ENCODE assay signal across 1 cellular context in genomic region chr12:93243382-93243688, GRCh38.
A peak's percentile ranks its signal among the peaks of the same experiment; 100 is the strongest.
TF ChIP-seq lines count a peak whose summit lies in the region.

No MANE protein-coding gene starts in this region.

TF ChIP-seq in GM12878, 131 proteins besides CTCF, POLR2A, EP300 and RAD21 (continued from another document):
- TF ChIP-seq, protein P1, sequence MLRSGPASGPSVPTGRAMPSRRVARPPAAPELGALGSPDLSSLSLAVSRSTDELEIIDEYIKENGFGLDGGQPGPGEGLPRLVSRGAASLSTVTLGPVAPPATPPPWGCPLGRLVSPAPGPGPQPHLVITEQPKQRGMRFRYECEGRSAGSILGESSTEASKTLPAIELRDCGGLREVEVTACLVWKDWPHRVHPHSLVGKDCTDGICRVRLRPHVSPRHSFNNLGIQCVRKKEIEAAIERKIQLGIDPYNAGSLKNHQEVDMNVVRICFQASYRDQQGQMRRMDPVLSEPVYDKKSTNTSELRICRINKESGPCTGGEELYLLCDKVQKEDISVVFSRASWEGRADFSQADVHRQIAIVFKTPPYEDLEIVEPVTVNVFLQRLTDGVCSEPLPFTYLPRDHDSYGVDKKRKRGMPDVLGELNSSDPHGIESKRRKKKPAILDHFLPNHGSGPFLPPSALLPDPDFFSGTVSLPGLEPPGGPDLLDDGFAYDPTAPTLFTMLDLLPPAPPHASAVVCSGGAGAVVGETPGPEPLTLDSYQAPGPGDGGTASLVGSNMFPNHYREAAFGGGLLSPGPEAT (IDR thresholded peaks at IDR 0.05; ENCODE audit: low read depth): peak; percentile 34; the same call in 1 of the 2 replicates
- TF ChIP-seq, protein P2, sequence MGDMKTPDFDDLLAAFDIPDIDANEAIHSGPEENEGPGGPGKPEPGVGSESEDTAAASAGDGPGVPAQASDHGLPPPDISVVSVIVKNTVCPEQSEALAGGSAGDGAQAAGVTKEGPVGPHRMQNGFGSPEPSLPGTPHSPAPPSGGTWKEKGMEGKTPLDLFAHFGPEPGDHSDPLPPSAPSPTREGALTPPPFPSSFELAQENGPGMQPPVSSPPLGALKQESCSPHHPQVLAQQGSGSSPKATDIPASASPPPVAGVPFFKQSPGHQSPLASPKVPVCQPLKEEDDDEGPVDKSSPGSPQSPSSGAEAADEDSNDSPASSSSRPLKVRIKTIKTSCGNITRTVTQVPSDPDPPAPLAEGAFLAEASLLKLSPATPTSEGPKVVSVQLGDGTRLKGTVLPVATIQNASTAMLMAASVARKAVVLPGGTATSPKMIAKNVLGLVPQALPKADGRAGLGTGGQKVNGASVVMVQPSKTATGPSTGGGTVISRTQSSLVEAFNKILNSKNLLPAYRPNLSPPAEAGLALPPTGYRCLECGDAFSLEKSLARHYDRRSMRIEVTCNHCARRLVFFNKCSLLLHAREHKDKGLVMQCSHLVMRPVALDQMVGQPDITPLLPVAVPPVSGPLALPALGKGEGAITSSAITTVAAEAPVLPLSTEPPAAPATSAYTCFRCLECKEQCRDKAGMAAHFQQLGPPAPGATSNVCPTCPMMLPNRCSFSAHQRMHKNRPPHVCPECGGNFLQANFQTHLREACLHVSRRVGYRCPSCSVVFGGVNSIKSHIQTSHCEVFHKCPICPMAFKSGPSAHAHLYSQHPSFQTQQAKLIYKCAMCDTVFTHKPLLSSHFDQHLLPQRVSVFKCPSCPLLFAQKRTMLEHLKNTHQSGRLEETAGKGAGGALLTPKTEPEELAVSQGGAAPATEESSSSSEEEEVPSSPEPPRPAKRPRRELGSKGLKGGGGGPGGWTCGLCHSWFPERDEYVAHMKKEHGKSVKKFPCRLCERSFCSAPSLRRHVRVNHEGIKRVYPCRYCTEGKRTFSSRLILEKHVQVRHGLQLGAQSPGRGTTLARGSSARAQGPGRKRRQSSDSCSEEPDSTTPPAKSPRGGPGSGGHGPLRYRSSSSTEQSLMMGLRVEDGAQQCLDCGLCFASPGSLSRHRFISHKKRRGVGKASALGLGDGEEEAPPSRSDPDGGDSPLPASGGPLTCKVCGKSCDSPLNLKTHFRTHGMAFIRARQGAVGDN (IDR thresholded peaks at IDR 0.05): peak; percentile 30; the same call in 1 of the 2 replicates
- peak; percentile 74 for TF ChIP-seq YY1 (IDR thresholded peaks at IDR 0.05; ENCODE audit: low read depth, low read length)
- 0 out of 2 replicates have a peak, but pooled peaks have one; percentile 21 for TF ChIP-seq TCF3 (IDR thresholded peaks at IDR 0.05; ENCODE audit: borderline replicate concordance, insufficient read depth, low read depth, low read length)
- TF ChIP-seq, protein P3, sequence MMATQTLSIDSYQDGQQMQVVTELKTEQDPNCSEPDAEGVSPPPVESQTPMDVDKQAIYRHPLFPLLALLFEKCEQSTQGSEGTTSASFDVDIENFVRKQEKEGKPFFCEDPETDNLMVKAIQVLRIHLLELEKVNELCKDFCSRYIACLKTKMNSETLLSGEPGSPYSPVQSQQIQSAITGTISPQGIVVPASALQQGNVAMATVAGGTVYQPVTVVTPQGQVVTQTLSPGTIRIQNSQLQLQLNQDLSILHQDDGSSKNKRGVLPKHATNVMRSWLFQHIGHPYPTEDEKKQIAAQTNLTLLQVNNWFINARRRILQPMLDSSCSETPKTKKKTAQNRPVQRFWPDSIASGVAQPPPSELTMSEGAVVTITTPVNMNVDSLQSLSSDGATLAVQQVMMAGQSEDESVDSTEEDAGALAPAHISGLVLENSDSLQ (IDR thresholded peaks at IDR 0.05): 0 out of 2 replicates have a peak, but pooled peaks have one; percentile 6
- TF ChIP-seq, protein P4, sequence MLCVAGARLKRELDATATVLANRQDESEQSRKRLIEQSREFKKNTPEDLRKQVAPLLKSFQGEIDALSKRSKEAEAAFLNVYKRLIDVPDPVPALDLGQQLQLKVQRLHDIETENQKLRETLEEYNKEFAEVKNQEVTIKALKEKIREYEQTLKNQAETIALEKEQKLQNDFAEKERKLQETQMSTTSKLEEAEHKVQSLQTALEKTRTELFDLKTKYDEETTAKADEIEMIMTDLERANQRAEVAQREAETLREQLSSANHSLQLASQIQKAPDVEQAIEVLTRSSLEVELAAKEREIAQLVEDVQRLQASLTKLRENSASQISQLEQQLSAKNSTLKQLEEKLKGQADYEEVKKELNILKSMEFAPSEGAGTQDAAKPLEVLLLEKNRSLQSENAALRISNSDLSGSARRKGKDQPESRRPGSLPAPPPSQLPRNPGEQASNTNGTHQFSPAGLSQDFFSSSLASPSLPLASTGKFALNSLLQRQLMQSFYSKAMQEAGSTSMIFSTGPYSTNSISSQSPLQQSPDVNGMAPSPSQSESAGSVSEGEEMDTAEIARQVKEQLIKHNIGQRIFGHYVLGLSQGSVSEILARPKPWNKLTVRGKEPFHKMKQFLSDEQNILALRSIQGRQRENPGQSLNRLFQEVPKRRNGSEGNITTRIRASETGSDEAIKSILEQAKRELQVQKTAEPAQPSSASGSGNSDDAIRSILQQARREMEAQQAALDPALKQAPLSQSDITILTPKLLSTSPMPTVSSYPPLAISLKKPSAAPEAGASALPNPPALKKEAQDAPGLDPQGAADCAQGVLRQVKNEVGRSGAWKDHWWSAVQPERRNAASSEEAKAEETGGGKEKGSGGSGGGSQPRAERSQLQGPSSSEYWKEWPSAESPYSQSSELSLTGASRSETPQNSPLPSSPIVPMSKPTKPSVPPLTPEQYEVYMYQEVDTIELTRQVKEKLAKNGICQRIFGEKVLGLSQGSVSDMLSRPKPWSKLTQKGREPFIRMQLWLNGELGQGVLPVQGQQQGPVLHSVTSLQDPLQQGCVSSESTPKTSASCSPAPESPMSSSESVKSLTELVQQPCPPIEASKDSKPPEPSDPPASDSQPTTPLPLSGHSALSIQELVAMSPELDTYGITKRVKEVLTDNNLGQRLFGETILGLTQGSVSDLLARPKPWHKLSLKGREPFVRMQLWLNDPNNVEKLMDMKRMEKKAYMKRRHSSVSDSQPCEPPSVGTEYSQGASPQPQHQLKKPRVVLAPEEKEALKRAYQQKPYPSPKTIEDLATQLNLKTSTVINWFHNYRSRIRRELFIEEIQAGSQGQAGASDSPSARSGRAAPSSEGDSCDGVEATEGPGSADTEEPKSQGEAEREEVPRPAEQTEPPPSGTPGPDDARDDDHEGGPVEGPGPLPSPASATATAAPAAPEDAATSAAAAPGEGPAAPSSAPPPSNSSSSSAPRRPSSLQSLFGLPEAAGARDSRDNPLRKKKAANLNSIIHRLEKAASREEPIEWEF (IDR thresholded peaks at IDR 0.05; ENCODE audit: insufficient replicate concordance, low read depth, low read length): peak; percentile 50
- no peak for TF ChIP-seq SMAD5 (IDR thresholded peaks at IDR 0.05; ENCODE audit: low read depth)
